8 cellular contexts compared by ENCODE assay signal in genomic region chr3:184155644-184156521, GRCh38. TPM values are rescaled to one million over a fixed set of nuclear protein-coding genes. Genes with fewer than 3 reads are reported as not detected.
DNase-seq lines count a peak whose midpoint lies in the region; ATAC-seq lines count a peak whose summit lies in the region.

No MANE protein-coding gene starts in this region.

- H3K9ac ChIP-seq in adipocyte (ENCODE audit: low read length): peak overlapping the region; percentile 97

- no peaks in the 10 kb centered on the region for H3K27me3 ChIP-seq in adipocyte (replicated peaks; ENCODE audit: control insufficient read depth, insufficient read depth, low read length)

- H3K4me3 ChIP-seq in adipocyte (ENCODE audit: low read length): peak overlapping the region; percentile 100
- H3K4me3 ChIP-seq in skeletal muscle cell (ENCODE audit: low read depth, low read length): peak overlapping the region; percentile 98

- no peaks in the 10 kb centered on the region for H3K36me3 ChIP-seq in adipocyte (ENCODE audit: control insufficient read depth, insufficient read depth, low read length, severe bottlenecking)

- peak; percentile 32 for ATAC-seq in HG03039 (IDR thresholded peaks at IDR 0.05; ENCODE audit: unreplicated experiment)

- no peaks in the 10 kb centered on the region for H3K9me3 ChIP-seq in adipocyte (ENCODE audit: control insufficient read depth, low read length)

- peak; percentile 61 to 62 for DNase-seq in NOMO-1 (lab: John Stamatoyannopoulos, UW; ENCODE audit: unreplicated experiment in 2 of 2)
- no peak for DNase-seq in NOMO-1 treated with DMSO at 0.1 percent for 48 hours (lab: John Stamatoyannopoulos, UW; ENCODE audit: unreplicated experiment)
- DNase-seq in SK-MEL-5 (ENCODE audit: low read depth, low spot score): peak; percentile 14
- peak; percentile 68 for DNase-seq in adipocyte (ENCODE audit: low read depth)
- peak in 28 of 51 donors; percentile 16 to 76 (median 47) for DNase-seq in hypothalamus (lab: John Stamatoyannopoulos, UW)
- no peak for DNase-seq in skeletal muscle cell (ENCODE audit: low read depth)
- DNase-seq in cerebellar nuclear complex (lab: John Stamatoyannopoulos, UW): no peak

- in situ Hi-C loops in SK-MEL-5 (cut with HindIII; ENCODE audit: low pct_unique_long_range_greater_than_20kb, low sequenced_read_pairs): no loop called here

- H3K4me1 ChIP-seq in adipocyte (ENCODE audit: control insufficient read depth, insufficient read depth, low read length): peaks cover 39% of the 10 kb centered on the region

RNA-seq across cellular contexts. Expression of gene DVL3, which starts 0.7 kb away (rescaled TPM):
- 29.1 and 32.0 TPM in 2 replicates for total RNA-seq in SK-MEL-5 (2014; rRNA removed; shearing (Covaris generic))
- 43.0 and 60.2 TPM in 2 replicates for polyA plus RNA-seq in SK-MEL-5 (2015; cell fraction: cytosol; rRNA removed)
- 172 and 222 TPM in 2 replicates for polyA plus RNA-seq in SK-MEL-5 (2015; cell fraction: nucleus; rRNA removed)

RNA-seq across cellular contexts. Expression of gene AP2M1, which starts 18.8 kb away (rescaled TPM):
- 353 and 355 TPM in 2 replicates for total RNA-seq in SK-MEL-5 (2014; rRNA removed; shearing (Covaris generic))
- polyA plus RNA-seq in SK-MEL-5 (2015; cell fraction: cytosol; rRNA removed): 393 and 418 TPM in 2 replicates
- 252 and 280 TPM in 2 replicates for polyA plus RNA-seq in SK-MEL-5 (2015; cell fraction: nucleus; rRNA removed)

RNA-seq across cellular contexts. Expression of gene EIF2B5, which starts 20.7 kb away (rescaled TPM):
- 62.6 and 66.4 TPM in 2 replicates for total RNA-seq in SK-MEL-5 (2014; rRNA removed; shearing (Covaris generic))
- polyA plus RNA-seq in SK-MEL-5 (2015; cell fraction: cytosol; rRNA removed): 55.3 and 56.3 TPM in 2 replicates
- polyA plus RNA-seq in SK-MEL-5 (2015; cell fraction: nucleus; rRNA removed): 218 TPM in 2 replicates

RNA-seq across cellular contexts. Expression of gene ABCF3, which starts 30.1 kb away (rescaled TPM):
- 24.7 and 32.2 TPM in 2 replicates for total RNA-seq in SK-MEL-5 (2014; rRNA removed; shearing (Covaris generic))
- polyA plus RNA-seq in SK-MEL-5 (2015; cell fraction: cytosol; rRNA removed): 50.2 and 53.8 TPM in 2 replicates
- polyA plus RNA-seq in SK-MEL-5 (2015; cell fraction: nucleus; rRNA removed): 176 and 204 TPM in 2 replicates

RNA-seq across cellular contexts. Expression of gene HTR3E, which starts 59.0 kb away (rescaled TPM):
- total RNA-seq in SK-MEL-5 (2014; rRNA removed; shearing (Covaris generic)): not detected in 2 replicates
- not detected in 2 replicates for polyA plus RNA-seq in SK-MEL-5 (2015; cell fraction: cytosol; rRNA removed)
- polyA plus RNA-seq in SK-MEL-5 (2015; cell fraction: nucleus; rRNA removed): not detected in 2 replicates

Comparison
In these comparisons a context has a peak if more than half of its experiments do, and no peak if none do; other contexts are left out.
1. DNase-seq: peak in NOMO-1 (2 of 2), SK-MEL-5 (single experiment), adipocyte (single experiment) and hypothalamus (28 of 51); none in NOMO-1 treated with DMSO at 0.1 percent for 48 hours (single experiment), skeletal muscle cell (single experiment) and cerebellar nuclear complex (0 of 2).